In the genomic region with DNA sequence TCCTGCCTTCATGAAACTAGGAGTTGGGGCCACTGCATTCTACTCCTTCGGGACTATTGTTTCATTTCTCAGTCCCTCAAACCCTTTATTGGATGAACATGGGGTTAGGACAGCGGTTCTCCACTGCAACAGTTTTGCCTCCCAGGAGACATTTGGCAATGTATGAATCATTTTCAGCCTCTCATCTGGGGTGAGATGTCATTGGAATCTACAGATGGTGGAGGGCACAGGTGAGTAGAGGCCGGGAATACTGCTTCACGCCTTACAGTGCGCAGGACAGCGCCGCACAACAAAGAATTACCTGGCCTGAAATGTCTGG, we compare ENCODE assay signal across 7 cellular contexts. TPM values are rescaled to one million over a fixed set of nuclear protein-coding genes. Genes with fewer than 3 reads are reported as not detected.
DNase-seq lines count a peak whose midpoint lies in the region; ATAC-seq lines count a peak whose summit lies in the region.

No MANE protein-coding gene starts in this region.

- H3K4me1 ChIP-seq in HUES64 (ENCODE audit: insufficient read depth, low read length), result peaks cover 22% of the 10 kb centered on the region
- H3K4me1 ChIP-seq in iPS-15b (ENCODE audit: control insufficient read depth, insufficient read depth, low read length), result peaks cover 4% of the 10 kb centered on the region

- peaks cover 10 to 25% of the 10 kb centered on the region in 2 donors for H3K4me1 Mint-ChIP-seq in stimulated activated naive B cell treated with anti-CD40 and anti-IgM and Interleukin-4, amounts not matched to agents 10 μg/mL and 1 μg/mL and 100 μg/mL, for 72 hours

- H3K27me3 Mint-ChIP-seq in stimulated activated naive B cell treated with anti-CD40 and anti-IgM and Interleukin-4, amounts not matched to agents 10 μg/mL and 1 μg/mL and 100 μg/mL, for 72 hours, result no peaks in the 10 kb centered on the region

- H3K9ac ChIP-seq in HUES64 (ENCODE audit: low read depth, low read length) (peak overlapping the region; percentile 66), iPS-15b (ENCODE audit: low read depth, low read length) (no peak overlapping the region)

- no peak for DNase-seq in activated naive CD4-positive, alpha-beta T cell treated with anti-CD3 and anti-CD28 coated beads, Interleukin-2, amount 50 U/mL, for 72 hours (ENCODE audit: low spot score in 2 of 2)
- DNase-seq in stimulated activated naive B cell treated with anti-CD40 and anti-IgM and Interleukin-4, amounts not matched to agents 10 μg/mL and 1 μg/mL and 100 μg/mL, for 72 hours, result no peak
- DNase-seq in SIG-M5 treated with dmso at 0.1 percent for 504 hours (lab: John Stamatoyannopoulos, UW; ENCODE audit: unreplicated experiment) (no peak), NCI-H526 treated with DMSO at 0.1 percent for 48 hours (lab: John Stamatoyannopoulos, UW) (no peak)

- ATAC-seq in activated naive CD4-positive, alpha-beta T cell treated with anti-CD3 and anti-CD28 coated beads, Interleukin-2, amount 50 U/mL, for 72 hours, result no peak
- no peak for ATAC-seq in stimulated activated naive B cell treated with anti-CD40 and anti-IgM and Interleukin-4, amounts not matched to agents 10 μg/mL and 1 μg/mL and 100 μg/mL, for 72 hours (replicated peaks)
- ATAC-seq in GM21786 (IDR thresholded peaks at IDR 0.05; ENCODE audit: unreplicated experiment), result no peak

- H3K4me3 ChIP-seq in HUES64 (ENCODE audit: low read length) (peak overlapping the region; percentile 61), iPS-15b (ENCODE audit: low read depth, low read length) (peak overlapping the region; percentile 21)

- peak overlapping the region; percentile 94 to 95 for H3K4me3 Mint-ChIP-seq in stimulated activated naive B cell treated with anti-CD40 and anti-IgM and Interleukin-4, amounts not matched to agents 10 μg/mL and 1 μg/mL and 100 μg/mL, for 72 hours

- H3K36me3 ChIP-seq in HUES64 (ENCODE audit: insufficient read depth, low read length), result peaks cover 4% of the 10 kb centered on the region; the same call in 1 of the 2 replicates
- H3K36me3 ChIP-seq in iPS-15b (ENCODE audit: control insufficient read depth, insufficient read depth, low read length), result no peaks in the 10 kb centered on the region

- H3K9me3 ChIP-seq in HUES64 (ENCODE audit: insufficient read depth, low read depth, low read length) (no peaks in the 10 kb centered on the region), iPS-15b (ENCODE audit: control insufficient read depth, insufficient read depth, low read length) (no peaks in the 10 kb centered on the region)

- 83% methylated on average over 7 of the region's 7 CpGs for WGBS in HUES64

- peak overlapping the region; percentile 74 to 93 for H3K27ac Mint-ChIP-seq in activated naive CD4-positive, alpha-beta T cell treated with anti-CD3 and anti-CD28 coated beads, Interleukin-2, amount 50 U/mL, for 72 hours
- peak overlapping the region; percentile 61 for H3K27ac Mint-ChIP-seq in stimulated activated naive B cell treated with anti-CD40 and anti-IgM and Interleukin-4, amounts not matched to agents 10 μg/mL and 1 μg/mL and 100 μg/mL, for 72 hours

- peaks cover 10% of the 10 kb centered on the region in 2 donors for H3K36me3 Mint-ChIP-seq in activated naive CD4-positive, alpha-beta T cell treated with anti-CD3 and anti-CD28 coated beads, Interleukin-2, amount 50 U/mL, for 72 hours
- H3K36me3 Mint-ChIP-seq in stimulated activated naive B cell treated with anti-CD40 and anti-IgM and Interleukin-4, amounts not matched to agents 10 μg/mL and 1 μg/mL and 100 μg/mL, for 72 hours, result peaks cover 1 to 3% of the 10 kb centered on the region in 2 donors

- peak overlapping the region; percentile 80 for H3K27ac ChIP-seq in HUES64 (ENCODE audit: low read depth, low read length)

- H3K27me3 ChIP-seq in HUES64 (ENCODE audit: insufficient read depth, low read length) (no peaks in the 10 kb centered on the region), iPS-15b (ENCODE audit: control insufficient read depth, insufficient read depth, low read length) (no peaks in the 10 kb centered on the region)

- H3K9me3 Mint-ChIP-seq in activated naive CD4-positive, alpha-beta T cell treated with anti-CD3 and anti-CD28 coated beads, Interleukin-2, amount 50 U/mL, for 72 hours, result no peaks in the 10 kb centered on the region
- H3K9me3 Mint-ChIP-seq in stimulated activated naive B cell treated with anti-CD40 and anti-IgM and Interleukin-4, amounts not matched to agents 10 μg/mL and 1 μg/mL and 100 μg/mL, for 72 hours, result peaks cover 0 to 1% of the 10 kb centered on the region in 2 donors

RNA-seq across cellular contexts. Expression of a gene that starts 0.6 kb away (rescaled TPM):
- polyA plus RNA-seq in HUES64 (2013, experiment 1 of 2), result 30.3 TPM
- 29.5 TPM for polyA plus RNA-seq in HUES64 (2013, experiment 2 of 2)
- 10 to 100 TPM; 20.9 to 26.3 TPM for total RNA-seq in activated naive CD4-positive, alpha-beta T cell treated with anti-CD3 and anti-CD28 coated beads, Interleukin-2, amount 50 U/mL, for 72 hours
